ENCODE assay signal across 23 cellular contexts in the genomic region with DNA sequence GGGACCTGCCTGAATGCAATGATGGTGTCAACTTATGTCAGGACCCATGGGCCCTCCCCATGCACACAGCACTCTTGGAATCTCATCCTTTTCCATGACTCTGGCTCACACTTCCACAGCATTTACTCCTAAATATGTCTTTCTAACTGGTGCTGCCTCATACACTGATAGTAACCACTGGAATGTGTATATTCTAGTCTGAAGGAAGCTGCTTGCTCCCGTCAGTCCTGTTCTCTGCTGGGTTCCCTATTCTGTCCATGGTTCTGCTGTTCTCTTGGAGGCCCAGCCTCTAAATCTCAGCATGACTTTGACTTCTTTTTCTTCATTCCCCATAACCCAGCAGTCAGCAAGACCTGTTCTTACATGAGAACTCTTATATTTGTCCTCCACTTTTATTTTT.
DNase-seq lines count a peak whose midpoint lies in the region; ATAC-seq, FAIRE-seq and TF ChIP-seq lines count a peak whose summit lies in the region.
"Had no signal": no experiment of that assay in that cellular context is flagged by ENCODE, and none has a peak within 500 bp of the region (broad histone marks: within the 10 kb centered on the region; RNA-seq: fewer than 3 reads in every experiment).

No MANE protein-coding gene starts in this region.

- H3K27me3 ChIP-seq in thyroid gland, result no peaks in the 10 kb centered on the region
- H3K27me3 ChIP-seq: body of pancreas, gastrocnemius medialis had no signal

- ATAC-seq in GM18520 (IDR thresholded peaks at IDR 0.05; ENCODE audit: unreplicated experiment), result no peak
- ATAC-seq: activated naive CD4-positive, alpha-beta T cell treated with anti-CD3 and anti-CD28 coated beads, Interleukin-2, amount 50 U/mL, for 72 hours; gastrocnemius medialis; left cardiac atrium; psoas muscle; Right ventricle myocardium inferior had no signal

- peaks cover 11 to 29% of the 10 kb centered on the region in 2 donors for H3K4me1 ChIP-seq in thyroid gland
- H3K4me1 ChIP-seq: gastrocnemius medialis, psoas muscle had no signal

- TF ChIP-seq CTCF in astrocyte of the spinal cord (IDR thresholded peaks at IDR 0.05; ENCODE audit: low read depth, low read length), result no peak
- TF ChIP-seq CTCF in thyroid gland (IDR thresholded peaks at IDR 0.05), result no peak

- intact Hi-C loops in thyroid gland (cut with DNase I), result no loop called here

- WGBS in thyroid gland, 2 donors, result 95 to 97% methylated on average over 1 of the region's 1 CpG

- TF ChIP-seq POLR2A in H54 (IDR thresholded peaks at IDR 0.05; ENCODE audit: low read depth, low read length) (no peak), thyroid gland (IDR thresholded peaks at IDR 0.05) (no peak)

- DNase-seq in H54 (ENCODE audit: insufficient read length, low spot score) (no peak), astrocyte of the spinal cord (ENCODE audit: low read depth, low spot score) (peak; percentile 17), iris pigment epithelial cell (ENCODE audit: low read depth) (peak; percentile 72), thyroid gland (no peak), AG20443 (ENCODE audit: low spot score) (no peak), SK-N-DZ (ENCODE audit: low spot score) (no peak), NCI-H2196 (lab: John Stamatoyannopoulos, UW; ENCODE audit: unreplicated experiment) (no peak)
- DNase-seq: activated CD4-positive, alpha-beta T cell treated with anti-CD3 and anti-CD28 coated beads for 4 hours; DMS79; gastrocnemius medialis; left cardiac atrium; NCI-H1105; NCI-H2107; NCI-H526 treated with DMSO at 0.1 percent for 48 hours; psoas muscle; stimulated activated CD4-positive, alpha-beta T cell treated with anti-CD3 and anti-CD28 coated beads, Interleukin-2, amount 100 ng/mL, for 24 hours; stimulated activated naive CD4-positive, alpha-beta T cell had no signal

- H3K4me3 ChIP-seq in astrocyte of the spinal cord (ENCODE audit: low read depth, low read length), result no peak overlapping the region
- no peak overlapping the region for H3K4me3 ChIP-seq in thyroid gland (replicated peaks in 1 of 3)
- H3K4me3 ChIP-seq: body of pancreas, gastrocnemius medialis, psoas muscle, skin epidermis, thoracic aorta had no signal

- peak; percentile 38 for FAIRE-seq in H54 (lab: Jason Lieb, UNC)

- no peaks in the 10 kb centered on the region for H3K36me3 ChIP-seq in thyroid gland
- H3K36me3 ChIP-seq: gastrocnemius medialis, thoracic aorta had no signal

- H3K27ac ChIP-seq in thyroid gland, result peak overlapping the region; percentile 67 to 90 (median 78)
- H3K27ac ChIP-seq: gastrocnemius medialis, psoas muscle, skin epidermis had no signal

- no peaks in the 10 kb centered on the region for H3K9me3 ChIP-seq in thyroid gland
- H3K9me3 ChIP-seq: body of pancreas, gastrocnemius medialis, psoas muscle, thoracic aorta had no signal

- in situ Hi-C loops in astrocyte of the spinal cord (cut with HindIII; ENCODE audit: low sequenced_read_pairs), result no loop called here

Comparison
In these comparisons a context has a peak if more than half of its experiments do, and no peak if none do; other contexts are left out.
1. DNase-seq: peak in astrocyte of the spinal cord (single experiment) and iris pigment epithelial cell (single experiment); none in H54 (single experiment), thyroid gland (0 of 2), AG20443 (single experiment), SK-N-DZ (single experiment) and NCI-H2196 (single experiment).